In genomic region chr3:73575519-73575918, GRCh38 we compare ENCODE assay signal across 26 cellular contexts. TPM values are rescaled to one million over a fixed set of nuclear protein-coding genes. Genes with fewer than 3 reads are reported as not detected.
"Had no signal": no experiment of that assay in that cellular context is flagged by ENCODE, and none has a peak within 500 bp of the region (broad histone marks: within the 10 kb centered on the region; RNA-seq: fewer than 3 reads in every experiment).

No MANE protein-coding gene starts in this region.

- H3K36me3 Mint-ChIP-seq: naive thymus-derived CD8-positive, alpha-beta T cell; stimulated activated effector memory CD8-positive, alpha-beta T cell treated with anti-CD3 and anti-CD28 coated beads, Interleukin-12 subunit alpha, Interleukin-12 subunit beta, amount 100 ng/mL, for 72 hours had no signal

- H3K36me3 ChIP-seq: heart left ventricle, lower lobe of right lung, neural progenitor cell, neutrophil, suprapubic skin, thoracic aorta, tibial artery, uterus had no signal

- H3K4me1 Mint-ChIP-seq: immature natural killer cell; naive thymus-derived CD8-positive, alpha-beta T cell; neural progenitor cell; stimulated activated effector memory CD8-positive, alpha-beta T cell treated with anti-CD3 and anti-CD28 coated beads, Interleukin-12 subunit alpha, Interleukin-12 subunit beta, amount 100 ng/mL, for 72 hours had no signal

- H3K27me3 ChIP-seq: heart left ventricle, neural progenitor cell, suprapubic skin, tibial artery, uterus had no signal

- H3K9me3 ChIP-seq: heart left ventricle, lower lobe of right lung, neutrophil, suprapubic skin, thoracic aorta, tibial artery, uterus had no signal

- H3K27ac ChIP-seq: lower lobe of right lung, neural progenitor cell, neutrophil, parathyroid adenoma, skin epidermis, suprapubic skin, thoracic aorta, tibial artery, uterus had no signal

- ATAC-seq: lower lobe of right lung; naive thymus-derived CD8-positive, alpha-beta T cell; right cardiac atrium; sciatic nerve; stimulated activated effector memory CD8-positive, alpha-beta T cell treated with anti-CD3 and anti-CD28 coated beads, Interleukin-12 subunit alpha, Interleukin-12 subunit beta, amount 100 ng/mL, for 72 hours had no signal

- H3K4me1 ChIP-seq: parathyroid adenoma had no signal

- DNase-seq: heart left ventricle; hypothalamus; immature natural killer cell; kidney; lower lobe of right lung; mammary epithelial cell; mesenchymal stem cell; naive thymus-derived CD8-positive, alpha-beta T cell; nephron progenitor cell; occipital lobe; retina; right cardiac atrium; stimulated activated CD4-positive, alpha-beta T cell treated with anti-CD3 and anti-CD28 coated beads, Interleukin-4, amount 100 ng/mL, for 24 hours; stimulated activated naive CD4-positive, alpha-beta T cell; tibial artery; trophoblast cell; uterus had no signal

- H3K4me3 Mint-ChIP-seq: immature natural killer cell; naive thymus-derived CD8-positive, alpha-beta T cell; nephron progenitor cell; neural progenitor cell; stimulated activated effector memory CD8-positive, alpha-beta T cell treated with anti-CD3 and anti-CD28 coated beads, Interleukin-12 subunit alpha, Interleukin-12 subunit beta, amount 100 ng/mL, for 72 hours; stimulated activated naive CD8-positive, alpha-beta T cell treated with anti-CD3 and anti-CD28 coated beads, Interleukin-15, Interleukin-2, amounts not matched to agents 100 ng/mL and 50 ng/mL, for 24 hours had no signal

- H3K4me3 ChIP-seq: heart left ventricle, lower lobe of right lung, neural progenitor cell, skin epidermis, suprapubic skin, thoracic aorta, tibial artery, uterus had no signal

- H3K27ac Mint-ChIP-seq: immature natural killer cell; naive thymus-derived CD8-positive, alpha-beta T cell; nephron progenitor cell; neural progenitor cell; stimulated activated effector memory CD8-positive, alpha-beta T cell treated with anti-CD3 and anti-CD28 coated beads, Interleukin-12 subunit alpha, Interleukin-12 subunit beta, amount 100 ng/mL, for 72 hours; stimulated activated naive CD8-positive, alpha-beta T cell treated with anti-CD3 and anti-CD28 coated beads, Interleukin-15, Interleukin-2, amounts not matched to agents 100 ng/mL and 50 ng/mL, for 24 hours had no signal

- H3K9me3 Mint-ChIP-seq: nephron progenitor cell; stimulated activated naive CD8-positive, alpha-beta T cell treated with anti-CD3 and anti-CD28 coated beads, Interleukin-15, Interleukin-2, amounts not matched to agents 100 ng/mL and 50 ng/mL, for 24 hours had no signal

RNA-seq across cellular contexts. Expression of gene PDZRN3, which starts 49.2 kb away (rescaled TPM):
- total RNA-seq: naive thymus-derived CD8-positive, alpha-beta T cell had no signal
- polyA plus RNA-seq: immature natural killer cell; naive thymus-derived CD8-positive, alpha-beta T cell had no signal
